ENCODE assay signal across 15 cellular contexts in the genomic region with DNA sequence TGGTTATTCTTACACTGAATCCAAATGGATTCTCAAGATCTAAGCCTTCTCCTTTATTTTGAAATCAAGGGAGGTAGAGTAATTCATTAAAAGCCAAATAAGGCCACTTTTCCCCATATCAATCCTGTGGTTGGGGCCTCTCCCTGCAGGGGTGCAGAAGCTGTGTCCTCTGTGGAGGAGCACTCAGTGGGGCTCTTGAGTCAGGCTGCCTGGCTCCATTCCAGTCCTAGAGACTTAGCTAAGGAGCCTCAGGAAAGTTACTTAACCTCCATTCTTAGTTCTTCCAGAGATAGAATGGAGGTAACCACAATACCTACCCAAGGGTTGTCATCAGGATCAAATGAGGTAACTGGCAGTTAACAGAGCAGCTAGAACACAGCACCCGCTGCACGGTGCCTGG.
DNase-seq lines count a peak whose midpoint lies in the region; ATAC-seq and TF ChIP-seq lines count a peak whose summit lies in the region.
"Had no signal": no experiment of that assay in that cellular context is flagged by ENCODE, and none has a peak within 500 bp of the region (broad histone marks: within the 10 kb centered on the region; RNA-seq: fewer than 3 reads in every experiment).

No MANE protein-coding gene starts in this region.

- H3K36me3 ChIP-seq in A673 (ENCODE audit: insufficient read depth, low read length, poor library complexity, severe bottlenecking) (no peaks in the 10 kb centered on the region), SK-N-MC (ENCODE audit: insufficient read depth, low read length) (no peaks in the 10 kb centered on the region), left lung (no peaks in the 10 kb centered on the region), upper lobe of right lung (no peaks in the 10 kb centered on the region), tibial nerve (no peaks in the 10 kb centered on the region)
- H3K36me3 ChIP-seq: BLaER1, HAP-1 had no signal

- CTCF ChIA-PET in A673 (lab: Charles Lee), result no interaction called here

- H3K4me3 ChIP-seq in A673 (ENCODE audit: low read depth, low read length, poor library complexity, severe bottlenecking) (no peak overlapping the region), SK-N-MC (0 out of 2 replicates have a peak overlapping the region, but pooled peaks have one; percentile 7), left lung (no peak overlapping the region), upper lobe of right lung (no peak overlapping the region), tibial nerve (no peak overlapping the region)
- H3K4me3 ChIP-seq: BLaER1, HAP-1 had no signal

- H3K27ac ChIP-seq in A673 (ENCODE audit: low read depth, low read length, poor library complexity, severe bottlenecking) (no peak overlapping the region), SK-N-MC (no peak overlapping the region), left lung (no peak overlapping the region), upper lobe of right lung (no peak overlapping the region), tibial nerve (no peak overlapping the region)
- H3K27ac ChIP-seq: BLaER1, C4-2B had no signal

- H3K27me3 ChIP-seq in A673 (replicated peaks; ENCODE audit: insufficient read depth, low read depth, low read length, poor library complexity), result no peaks in the 10 kb centered on the region
- no peaks in the 10 kb centered on the region for H3K27me3 ChIP-seq in left lung
- H3K27me3 ChIP-seq in upper lobe of right lung, result no peaks in the 10 kb centered on the region
- H3K27me3 ChIP-seq in tibial nerve, result no peaks in the 10 kb centered on the region
- H3K27me3 ChIP-seq: BLaER1 had no signal

- H3K9me3 ChIP-seq in A673 (ENCODE audit: low read depth, low read length, poor library complexity, severe bottlenecking) (no peaks in the 10 kb centered on the region), SK-N-MC (ENCODE audit: low read depth, low read length) (no peaks in the 10 kb centered on the region), left lung (no peaks in the 10 kb centered on the region), upper lobe of right lung (no peaks in the 10 kb centered on the region), tibial nerve (no peaks in the 10 kb centered on the region)
- H3K9me3 ChIP-seq: HAP-1 had no signal

- DNase-seq in A673 (ENCODE audit: low spot score) (peak; percentile 40), SK-N-MC (ENCODE audit: low read depth, low spot score) (no peak), left lung (no peak), upper lobe of right lung (no peak), tibial nerve (ENCODE audit: low spot score in 2 of 2) (no peak)
- DNase-seq: Caco-2; CD4-positive, CD25-positive, alpha-beta regulatory T cell; CD8-positive, alpha-beta T cell; DMS 273 treated with DMSO at 0.1 percent for 48 hours; DND-41; GOT3 had no signal

- intact Hi-C loops in A673 (cut with micrococcal nuclease; ENCODE audit: unreplicated experiment), result no loop called here
- intact Hi-C loops in left lung (cut with DNase I), result no loop called here
- intact Hi-C loops in upper lobe of right lung (cut with DNase I), result no loop called here

- H3K4me1 ChIP-seq in A673 (ENCODE audit: insufficient read depth, low read length, poor library complexity, severe bottlenecking), result no peaks in the 10 kb centered on the region
- H3K4me1 ChIP-seq in left lung, result no peaks in the 10 kb centered on the region
- H3K4me1 ChIP-seq in upper lobe of right lung, result no peaks in the 10 kb centered on the region
- no peaks in the 10 kb centered on the region for H3K4me1 ChIP-seq in tibial nerve
- H3K4me1 ChIP-seq: Caco-2, HAP-1 had no signal

- TF ChIP-seq EP300 in tibial nerve (IDR thresholded peaks at IDR 0.05), result no peak

- 85 to 100% methylated on average over 2 of the region's 2 CpGs for WGBS in tibial nerve, 2 donors

- ATAC-seq in left lung, result peak; percentile 59
- ATAC-seq in upper lobe of right lung, result peak; percentile 63
- ATAC-seq in HG02973 (IDR thresholded peaks at IDR 0.05; ENCODE audit: unreplicated experiment), result no peak
- ATAC-seq: CD8-positive, alpha-beta T cell had no signal

- H3K9ac ChIP-seq in SK-N-MC (ENCODE audit: insufficient read length), result no peak overlapping the region
- H3K9ac ChIP-seq: BLaER1 had no signal

- POLR2A ChIA-PET in A673 (lab: Charles Lee; ENCODE audit: low non-redundant PET), result no interaction called here

- TF ChIP-seq CTCF in A673 (conservative IDR thresholded peaks at IDR 0.05; ENCODE audit: low read depth, low read length) (no peak), left lung (IDR thresholded peaks at IDR 0.05) (no peak), upper lobe of right lung (IDR thresholded peaks at IDR 0.05) (no peak), tibial nerve (IDR thresholded peaks at IDR 0.05) (no peak)

- BruUV-seq in A673 (replicated peaks; lab: Mats Ljungman, UMichigan), result no TSS peak

- TF ChIP-seq POLR2A in tibial nerve (IDR thresholded peaks at IDR 0.05), result no peak
